In the genomic region with DNA sequence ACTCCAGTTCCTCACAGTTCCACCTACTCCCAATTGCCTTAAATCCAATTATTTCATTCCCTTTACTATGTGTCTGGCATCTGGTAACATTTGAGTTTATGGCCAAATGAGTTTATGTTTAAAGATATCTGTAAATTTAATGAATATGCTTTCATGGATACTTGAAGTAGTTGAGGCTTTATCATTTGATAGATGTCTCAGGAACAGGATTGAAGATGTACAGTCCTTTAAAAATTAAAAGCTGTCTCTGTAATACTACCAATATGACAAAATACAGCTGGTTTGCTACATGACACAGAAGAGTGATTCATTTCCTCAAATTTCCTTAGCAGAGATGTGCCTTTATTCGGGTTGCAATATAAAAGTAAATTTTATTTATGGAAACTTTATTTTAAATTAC, we compare ENCODE assay signal across 16 cellular contexts.
DNase-seq lines count a peak whose midpoint lies in the region; ATAC-seq and TF ChIP-seq lines count a peak whose summit lies in the region.
"Had no signal": no experiment of that assay in that cellular context is flagged by ENCODE, and none has a peak within 500 bp of the region (broad histone marks: within the 10 kb centered on the region; RNA-seq: fewer than 3 reads in every experiment).

No MANE protein-coding gene starts in this region.

- peak; percentile 8 for DNase-seq in NCI-H1694 treated with DMSO at 0.1 percent for 48 hours (lab: John Stamatoyannopoulos, UW)
- no peak for DNase-seq in NCI-H1694 (lab: John Stamatoyannopoulos, UW)
- peak; percentile 6 for DNase-seq in HS-5 (ENCODE audit: low read depth)
- DNase-seq in SK-N-DZ (ENCODE audit: low spot score) = peak; percentile 73
- DNase-seq: AML-193; Caco-2; Calu3; CD4-positive, alpha-beta T cell; CD8-positive, alpha-beta T cell; DMS79 treated with DMSO at 0.1 percent for 48 hours; GF-D8 had no signal

- peak; percentile 40; the same call in 1 of the 3 replicates for ATAC-seq in SK-N-SH treated with all-trans-retinoic acid at 6 μM for 48 hours
- no peak for ATAC-seq in GM19452 (IDR thresholded peaks at IDR 0.05; ENCODE audit: unreplicated experiment)
- no peak for ATAC-seq in GM21528 (IDR thresholded peaks at IDR 0.05; ENCODE audit: low FRiP score, unreplicated experiment)
- no peak for ATAC-seq in GM19351 (IDR thresholded peaks at IDR 0.05; ENCODE audit: unreplicated experiment)
- ATAC-seq: A549; CD8-positive, alpha-beta T cell had no signal

TF ChIP-seq in SK-N-SH treated with all-trans-retinoic acid at 6 μM for 48 hours, 23 proteins besides CTCF, POLR2A, EP300 and RAD21:
- TF ChIP-seq, protein P1, sequence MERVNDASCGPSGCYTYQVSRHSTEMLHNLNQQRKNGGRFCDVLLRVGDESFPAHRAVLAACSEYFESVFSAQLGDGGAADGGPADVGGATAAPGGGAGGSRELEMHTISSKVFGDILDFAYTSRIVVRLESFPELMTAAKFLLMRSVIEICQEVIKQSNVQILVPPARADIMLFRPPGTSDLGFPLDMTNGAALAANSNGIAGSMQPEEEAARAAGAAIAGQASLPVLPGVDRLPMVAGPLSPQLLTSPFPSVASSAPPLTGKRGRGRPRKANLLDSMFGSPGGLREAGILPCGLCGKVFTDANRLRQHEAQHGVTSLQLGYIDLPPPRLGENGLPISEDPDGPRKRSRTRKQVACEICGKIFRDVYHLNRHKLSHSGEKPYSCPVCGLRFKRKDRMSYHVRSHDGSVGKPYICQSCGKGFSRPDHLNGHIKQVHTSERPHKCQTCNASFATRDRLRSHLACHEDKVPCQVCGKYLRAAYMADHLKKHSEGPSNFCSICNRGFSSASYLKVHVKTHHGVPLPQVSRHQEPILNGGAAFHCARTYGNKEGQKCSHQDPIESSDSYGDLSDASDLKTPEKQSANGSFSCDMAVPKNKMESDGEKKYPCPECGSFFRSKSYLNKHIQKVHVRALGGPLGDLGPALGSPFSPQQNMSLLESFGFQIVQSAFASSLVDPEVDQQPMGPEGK (CRISPR knock-in tag; IDR thresholded peaks at IDR 0.05; ENCODE audit: borderline replicate concordance) = no peak
- TF ChIP-seq ZFP30 (CRISPR knock-in tag; IDR thresholded peaks at IDR 0.05) (no peak), ZC3H10 (CRISPR knock-in tag; IDR thresholded peaks at IDR 0.05) (no peak), TCF4 (CRISPR knock-in tag; IDR thresholded peaks at IDR 0.05; ENCODE audit: borderline replicate concordance) (peak; percentile 96), RARB (CRISPR knock-in tag; IDR thresholded peaks at IDR 0.05) (no peak), ZNF8 (CRISPR knock-in tag; IDR thresholded peaks at IDR 0.05) (no peak), ISL1 (CRISPR knock-in tag; IDR thresholded peaks at IDR 0.05) (peak; percentile 73), SNAI2 (CRISPR knock-in tag; IDR thresholded peaks at IDR 0.05) (peak; percentile 81; the same call in 1 of the 2 replicates)
- TF ChIP-seq, protein P2, sequence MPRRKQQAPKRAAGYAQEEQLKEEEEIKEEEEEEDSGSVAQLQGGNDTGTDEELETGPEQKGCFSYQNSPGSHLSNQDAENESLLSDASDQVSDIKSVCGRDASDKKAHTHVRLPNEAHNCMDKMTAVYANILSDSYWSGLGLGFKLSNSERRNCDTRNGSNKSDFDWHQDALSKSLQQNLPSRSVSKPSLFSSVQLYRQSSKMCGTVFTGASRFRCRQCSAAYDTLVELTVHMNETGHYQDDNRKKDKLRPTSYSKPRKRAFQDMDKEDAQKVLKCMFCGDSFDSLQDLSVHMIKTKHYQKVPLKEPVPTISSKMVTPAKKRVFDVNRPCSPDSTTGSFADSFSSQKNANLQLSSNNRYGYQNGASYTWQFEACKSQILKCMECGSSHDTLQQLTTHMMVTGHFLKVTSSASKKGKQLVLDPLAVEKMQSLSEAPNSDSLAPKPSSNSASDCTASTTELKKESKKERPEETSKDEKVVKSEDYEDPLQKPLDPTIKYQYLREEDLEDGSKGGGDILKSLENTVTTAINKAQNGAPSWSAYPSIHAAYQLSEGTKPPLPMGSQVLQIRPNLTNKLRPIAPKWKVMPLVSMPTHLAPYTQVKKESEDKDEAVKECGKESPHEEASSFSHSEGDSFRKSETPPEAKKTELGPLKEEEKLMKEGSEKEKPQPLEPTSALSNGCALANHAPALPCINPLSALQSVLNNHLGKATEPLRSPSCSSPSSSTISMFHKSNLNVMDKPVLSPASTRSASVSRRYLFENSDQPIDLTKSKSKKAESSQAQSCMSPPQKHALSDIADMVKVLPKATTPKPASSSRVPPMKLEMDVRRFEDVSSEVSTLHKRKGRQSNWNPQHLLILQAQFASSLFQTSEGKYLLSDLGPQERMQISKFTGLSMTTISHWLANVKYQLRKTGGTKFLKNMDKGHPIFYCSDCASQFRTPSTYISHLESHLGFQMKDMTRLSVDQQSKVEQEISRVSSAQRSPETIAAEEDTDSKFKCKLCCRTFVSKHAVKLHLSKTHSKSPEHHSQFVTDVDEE (CRISPR knock-in tag; IDR thresholded peaks at IDR 0.05) = peak; percentile 95
- TF ChIP-seq, protein P3, sequence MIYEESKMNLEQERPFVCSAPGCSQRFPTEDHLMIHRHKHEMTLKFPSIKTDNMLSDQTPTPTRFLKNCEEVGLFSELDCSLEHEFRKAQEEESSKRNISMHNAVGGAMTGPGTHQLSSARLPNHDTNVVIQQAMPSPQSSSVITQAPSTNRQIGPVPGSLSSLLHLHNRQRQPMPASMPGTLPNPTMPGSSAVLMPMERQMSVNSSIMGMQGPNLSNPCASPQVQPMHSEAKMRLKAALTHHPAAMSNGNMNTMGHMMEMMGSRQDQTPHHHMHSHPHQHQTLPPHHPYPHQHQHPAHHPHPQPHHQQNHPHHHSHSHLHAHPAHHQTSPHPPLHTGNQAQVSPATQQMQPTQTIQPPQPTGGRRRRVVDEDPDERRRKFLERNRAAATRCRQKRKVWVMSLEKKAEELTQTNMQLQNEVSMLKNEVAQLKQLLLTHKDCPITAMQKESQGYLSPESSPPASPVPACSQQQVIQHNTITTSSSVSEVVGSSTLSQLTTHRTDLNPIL (CRISPR knock-in tag; IDR thresholded peaks at IDR 0.05; ENCODE audit: low read depth) = 0 out of 2 replicates have a peak, but pooled peaks have one; percentile 11
